In genomic region chr17:82088838-82089722, GRCh38 we compare ENCODE assay signal across 8 cellular contexts.
"Had no signal": no experiment of that assay in that cellular context is flagged by ENCODE, and none has a peak within 500 bp of the region (broad histone marks: within the 10 kb centered on the region; RNA-seq: fewer than 3 reads in every experiment).

No MANE protein-coding gene starts in this region.

- H3K4me1 Mint-ChIP-seq: nephron had no signal

- H3K27ac ChIP-seq: stomach had no signal

- H3K27ac Mint-ChIP-seq: activated naive CD8-positive, alpha-beta T cell; nephron had no signal

- H3K9me3 ChIP-seq: stomach had no signal

- H3K4me3 Mint-ChIP-seq: activated naive CD8-positive, alpha-beta T cell; nephron had no signal

- H3K27me3 ChIP-seq: stomach had no signal

- H3K36me3 Mint-ChIP-seq: activated naive CD8-positive, alpha-beta T cell had no signal

- H3K27me3 Mint-ChIP-seq: activated naive CD8-positive, alpha-beta T cell had no signal

- FAIRE-seq: TTC549 had no signal

- H3K4me3 ChIP-seq: stomach had no signal

- H3K4me1 ChIP-seq: stomach had no signal

- DNase-seq: activated CD4-positive, alpha-beta T cell treated with anti-CD3 and anti-CD28 coated beads, Interleukin-2, amount 50 U/mL, for 4 hours; activated T-cell treated with anti-CD3 and anti-CD28 coated beads, Interleukin-2, amount 50 U/mL, for 1 hour; dermis blood vessel endothelial cell; mesenchymal stem cell; stomach had no signal

- H3K9me3 Mint-ChIP-seq: nephron had no signal
